ENCODE assay signal across 8 cellular contexts in the genomic region with DNA sequence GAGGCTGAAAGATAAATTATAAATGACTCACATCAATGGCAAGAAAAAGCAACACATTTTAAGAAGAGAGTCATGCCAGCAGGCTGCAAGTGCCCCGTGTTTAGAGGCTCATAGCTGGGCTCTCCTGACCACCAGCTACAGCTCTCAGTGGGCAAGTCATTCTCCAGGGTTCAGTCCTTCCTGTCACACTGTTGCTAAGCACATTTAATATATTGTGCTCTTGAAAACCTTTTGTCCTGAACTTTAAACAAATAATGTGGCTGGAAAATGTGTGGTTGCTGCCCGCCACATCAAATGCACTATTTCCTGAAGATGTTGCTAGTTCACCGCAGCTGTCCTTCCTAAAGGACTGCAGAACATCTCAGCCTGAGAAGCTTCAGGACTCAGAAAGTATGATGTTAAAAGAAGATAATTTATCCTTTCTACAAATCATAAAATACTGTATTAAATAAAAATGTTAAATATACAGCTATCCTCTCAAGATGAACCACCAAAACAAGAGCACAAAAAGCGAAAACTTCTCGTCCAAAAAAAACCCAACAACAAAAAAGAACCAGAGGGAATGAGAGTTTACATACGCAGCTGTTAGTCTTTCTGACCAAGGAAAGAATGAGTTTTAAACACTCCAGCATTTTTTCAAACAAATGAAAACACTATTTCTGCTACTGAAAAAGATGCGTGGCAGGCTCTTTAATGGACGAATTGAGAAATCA. TPM values are rescaled to one million over a fixed set of nuclear protein-coding genes. Genes with fewer than 3 reads are reported as not detected.
DNase-seq lines count a peak whose midpoint lies in the region; ATAC-seq and TF ChIP-seq lines count a peak whose summit lies in the region.

No MANE protein-coding gene starts in this region.

- no peak for TF ChIP-seq CTCF in Calu3 (IDR thresholded peaks at IDR 0.05; ENCODE audit: unreplicated experiment)
- TF ChIP-seq CTCF in chondrocyte (IDR thresholded peaks at IDR 0.05) = no peak
- no peak for TF ChIP-seq CTCF in thoracic aorta (IDR thresholded peaks at IDR 0.05)

- H3K27me3 Mint-ChIP-seq in Calu3 (ENCODE audit: unreplicated experiment) (peaks cover 15% of the 10 kb centered on the region), T-helper 17 cell (no peaks in the 10 kb centered on the region), chondrocyte (ENCODE audit: low read depth) (no peaks in the 10 kb centered on the region)

- H3K27ac ChIP-seq in thoracic aorta = peak overlapping the region; percentile 87 to 88

- no peaks in the 10 kb centered on the region for H3K9me3 ChIP-seq in T-helper 17 cell (ENCODE audit: control insufficient read depth, low read length, poor library complexity, severe bottlenecking)
- H3K9me3 ChIP-seq in thoracic aorta = no peaks in the 10 kb centered on the region

- no peaks in the 10 kb centered on the region for H3K9me3 Mint-ChIP-seq in Calu3 (ENCODE audit: low read depth, unreplicated experiment)
- no peaks in the 10 kb centered on the region for H3K9me3 Mint-ChIP-seq in chondrocyte (ENCODE audit: low read depth)

- peaks cover 18% of the 10 kb centered on the region for H3K36me3 ChIP-seq in thoracic aorta

- H3K4me1 Mint-ChIP-seq in Calu3 (ENCODE audit: low read depth, unreplicated experiment) (no peaks in the 10 kb centered on the region), T-helper 17 cell (peaks cover 20% of the 10 kb centered on the region), chondrocyte (ENCODE audit: low read depth) (peaks cover 16% of the 10 kb centered on the region)

- BruUV-seq in Calu3 (replicated peaks; lab: Mats Ljungman, UMichigan) = TSS peak; percentile 50

- peaks cover 10% of the 10 kb centered on the region for H3K36me3 Mint-ChIP-seq in Calu3 (ENCODE audit: insufficient read depth, unreplicated experiment)
- H3K36me3 Mint-ChIP-seq in T-helper 17 cell (ENCODE audit: low read depth) = peaks cover 10% of the 10 kb centered on the region
- H3K36me3 Mint-ChIP-seq in chondrocyte (ENCODE audit: low read depth) = peaks cover 11% of the 10 kb centered on the region

- intact Hi-C loops in Calu3 (cut with micrococcal nuclease; ENCODE audit: unreplicated experiment) = loop anchor here (5.0 kb wide), 1 partner anchor 71 kb away; a partner anchor contains a TSS

- H3K27me3 ChIP-seq in thoracic aorta (replicated peaks; ENCODE audit: insufficient read depth) = no peaks in the 10 kb centered on the region

- CTCF ChIA-PET in Calu3 (lab: Charles Lee) = interaction anchor here (0.6 to 1.4 kb wide), 2 partner anchors 19 to 429 kb away, joined by 3 to 5 read pairs; no protein-coding TSS in a partner anchor

- no peak overlapping the region for H3K27ac Mint-ChIP-seq in Calu3 (ENCODE audit: unreplicated experiment)
- H3K27ac Mint-ChIP-seq in T-helper 17 cell = no peak overlapping the region
- H3K27ac Mint-ChIP-seq in chondrocyte (ENCODE audit: unreplicated experiment) = peak overlapping the region; percentile 85

- DNase-seq in Calu3 (no peak), T-helper 17 cell (peak in 1 of 3 donors; percentile 14), chondrocyte (ENCODE audit: low spot score) (no peak), midbrain (lab: John Stamatoyannopoulos, UW) (peak; percentile 29), thoracic aorta (ENCODE audit: low spot score) (no peak), NCI-H128 (lab: John Stamatoyannopoulos, UW; ENCODE audit: unreplicated experiment) (no peak)

- peak; percentile 52 for ATAC-seq in GM19395 (IDR thresholded peaks at IDR 0.05; ENCODE audit: unreplicated experiment)
- peak; percentile 32 for ATAC-seq in HG03558 (IDR thresholded peaks at IDR 0.05; ENCODE audit: extremely low read depth, unreplicated experiment)
- ATAC-seq in T-helper 17 cell = no peak
- no peak for ATAC-seq in thoracic aorta (ENCODE audit: insufficient number of reproducible peaks, low FRiP score, low read depth)

- peak overlapping the region; percentile 97 for H3K4me3 ChIP-seq in thoracic aorta

- peaks cover 9 to 11% of the 10 kb centered on the region in 2 donors for H3K4me1 ChIP-seq in thoracic aorta (ENCODE audit: control insufficient read depth in 1 of 2, low read depth in 2 of 2)

- peak overlapping the region; percentile 73 for H3K4me3 Mint-ChIP-seq in Calu3 (ENCODE audit: low read depth, unreplicated experiment)
- H3K4me3 Mint-ChIP-seq in T-helper 17 cell = peak overlapping the region; percentile 90
- peak overlapping the region; percentile 76 for H3K4me3 Mint-ChIP-seq in chondrocyte (ENCODE audit: unreplicated experiment)

RNA-seq across cellular contexts. Expression of a gene that starts 1.0 kb away (rescaled TPM):
- total RNA-seq in Calu3 (2022) (3.8 and 4.1 TPM in 2 replicates), T-helper 17 cell (10 to 100 TPM; 13.4 to 17.6 TPM), chondrocyte (10.7 to 15.1 TPM (median 12.7 TPM) in 3 replicates), thoracic aorta (10 to 100 TPM; 20.5 to 21.3 TPM)

Comparison
In these comparisons a context has a peak if more than half of its experiments do, and no peak if none do; other contexts are left out.
1. ATAC-seq: peak in GM19395 (single experiment) and HG03558 (single experiment); none in T-helper 17 cell (single experiment) and thoracic aorta (single experiment).
2. Peak in every context shown above with its lines, with median percentiles within 50 percentile points of each other: H3K4me3 Mint-ChIP-seq.